ENCODE assay signal across 8 cellular contexts in the genomic region with DNA sequence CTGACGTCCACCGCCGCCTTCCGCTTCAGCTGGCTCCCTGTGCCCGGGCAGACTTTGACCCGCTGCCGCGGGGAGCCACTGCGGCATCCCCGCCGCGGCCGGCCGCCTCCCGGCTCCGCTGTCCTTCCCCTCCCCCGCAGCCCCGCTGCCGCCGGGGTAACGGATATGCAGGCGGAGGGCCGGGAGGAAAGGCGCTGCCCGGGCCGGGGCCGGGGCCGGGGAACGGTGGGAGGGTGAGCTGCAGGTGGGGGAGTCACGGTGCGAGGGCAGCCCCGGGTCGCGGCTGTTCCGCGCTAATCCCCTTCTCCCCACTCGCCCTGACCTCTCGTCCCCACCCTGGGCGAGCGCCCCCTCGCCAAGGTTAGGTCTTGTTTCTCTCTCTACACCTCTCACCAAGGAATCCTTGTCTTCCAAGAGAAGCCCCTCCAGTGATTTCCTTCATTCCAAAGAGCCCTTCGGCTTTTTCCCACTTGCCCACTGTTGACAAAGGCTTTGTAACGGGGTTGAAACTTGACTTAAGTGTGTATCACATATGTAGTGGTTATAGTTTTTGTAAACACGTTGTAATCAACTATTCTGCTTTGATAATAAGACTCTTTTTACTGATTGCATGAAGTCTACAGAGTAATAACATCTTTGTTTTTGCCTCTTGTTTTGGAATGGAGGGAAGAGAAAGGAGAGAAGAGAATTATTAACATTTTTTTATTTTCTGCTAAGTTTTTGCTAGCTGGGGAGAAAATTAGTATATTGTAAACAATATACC. TPM values are rescaled to one million over a fixed set of nuclear protein-coding genes. Genes with fewer than 3 reads are reported as not detected.
A peak's percentile ranks its signal among the peaks of the same experiment; 100 is the strongest.
DNase-seq lines count a peak whose midpoint lies in the region; ATAC-seq and TF ChIP-seq lines count a peak whose summit lies in the region.

No MANE protein-coding gene starts in this region.

- peaks cover 10% of the 10 kb centered on the region for H3K4me1 Mint-ChIP-seq in Caco-2 (ENCODE audit: low read depth, unreplicated experiment)
- H3K4me1 Mint-ChIP-seq in activated naive CD8-positive, alpha-beta T cell treated with anti-CD3 and anti-CD28 coated beads, Interleukin-2, amount 10 ng/mL, durations not matched to agents 7 days and 5 days: peaks cover 2% of the 10 kb centered on the region

- intact Hi-C loops in Caco-2 (cut with micrococcal nuclease; ENCODE audit: unreplicated experiment) (loop anchor here (2.0 kb wide), 1 partner anchor 112 kb away; no protein-coding TSS in a partner anchor), left cardiac atrium (cut with DNase I) (loop anchor here (5.0 to 10.0 kb wide), 4 partner anchors 95 to 230 kb away; no protein-coding TSS in a partner anchor), psoas muscle (cut with DNase I) (loop anchor here (5.0 to 10.0 kb wide), 3 partner anchors 110 to 230 kb away; no protein-coding TSS in a partner anchor)

- DNase-seq in Caco-2 (peak in 1 of 2 experiments; percentile 80), RWPE2 (ENCODE audit: low spot score) (no peak), left cardiac atrium (peak; percentile 69), psoas muscle (peak; percentile 72 to 83), OCI-M2 (lab: John Stamatoyannopoulos, UW; ENCODE audit: unreplicated experiment) (no peak)
- peak; percentile 82 for DNase-seq in activated naive CD8-positive, alpha-beta T cell treated with anti-CD3 and anti-CD28 coated beads, Interleukin-2, amount 10 ng/mL, durations not matched to agents 7 days and 5 days

- H3K27ac ChIP-seq in RWPE2 (ENCODE audit: poor library complexity, severe bottlenecking) (peak overlapping the region; percentile 42), psoas muscle (peak overlapping the region; percentile 89)

- no peaks in the 10 kb centered on the region for H3K27me3 Mint-ChIP-seq in Caco-2 (ENCODE audit: insufficient read depth, unreplicated experiment)
- H3K27me3 Mint-ChIP-seq in activated naive CD8-positive, alpha-beta T cell treated with anti-CD3 and anti-CD28 coated beads, Interleukin-2, amount 10 ng/mL, durations not matched to agents 7 days and 5 days: no peaks in the 10 kb centered on the region

- H3K36me3 ChIP-seq in Caco-2 (ENCODE audit: control insufficient read depth, insufficient read depth, low read length) (no peaks in the 10 kb centered on the region), RWPE2 (ENCODE audit: low read depth) (no peaks in the 10 kb centered on the region), psoas muscle (ENCODE audit: insufficient read depth in 1 of 2, low read depth in 1 of 2) (no peaks in the 10 kb centered on the region)

- 0 to 1% (median 0%) methylated on average over 22 to 44 of the region's 44 CpGs for WGBS in psoas muscle, 3 donors

- BruUV-seq in Caco-2 (replicated peaks; lab: Mats Ljungman, UMichigan): no TSS peak

- H3K4me1 ChIP-seq in Caco-2 (peaks cover 31% of the 10 kb centered on the region), RWPE2 (ENCODE audit: insufficient read depth, poor library complexity, severe bottlenecking) (peaks cover 29% of the 10 kb centered on the region), psoas muscle (peaks cover 41% of the 10 kb centered on the region)

- H3K9me3 Mint-ChIP-seq in Caco-2 (ENCODE audit: unreplicated experiment): no peaks in the 10 kb centered on the region
- no peaks in the 10 kb centered on the region for H3K9me3 Mint-ChIP-seq in activated naive CD8-positive, alpha-beta T cell treated with anti-CD3 and anti-CD28 coated beads, Interleukin-2, amount 10 ng/mL, durations not matched to agents 7 days and 5 days

- H3K4me3 Mint-ChIP-seq in Caco-2 (ENCODE audit: unreplicated experiment): no peak overlapping the region
- no peak overlapping the region for H3K4me3 Mint-ChIP-seq in activated naive CD8-positive, alpha-beta T cell treated with anti-CD3 and anti-CD28 coated beads, Interleukin-2, amount 10 ng/mL, durations not matched to agents 7 days and 5 days

- H3K9me3 ChIP-seq in Caco-2 (no peaks in the 10 kb centered on the region), RWPE2 (ENCODE audit: severe bottlenecking) (no peaks in the 10 kb centered on the region), psoas muscle (no peaks in the 10 kb centered on the region)

- POLR2A ChIA-PET in Caco-2 (lab: Charles Lee): interaction anchor here (0.5 to 1.5 kb wide), 3 partner anchors 111 to 346 kb away, joined by 3 to 7 read pairs (median 4); no protein-coding TSS in a partner anchor
- POLR2A ChIA-PET in activated naive CD8-positive, alpha-beta T cell treated with anti-CD3 and anti-CD28 coated beads, Interleukin-2, amount 10 ng/mL, durations not matched to agents 7 days and 5 days (lab: Charles Lee): interaction anchor here (0.6 to 1.5 kb wide), 3 partner anchors 47 to 210 kb away, joined by 3 to 6 read pairs (median 4); no protein-coding TSS in a partner anchor

- ATAC-seq in GM19438 (IDR thresholded peaks at IDR 0.05; ENCODE audit: low read depth, unreplicated experiment): peak; percentile 41
- ATAC-seq in HG03520 (IDR thresholded peaks at IDR 0.05; ENCODE audit: unreplicated experiment): peak; percentile 31
- ATAC-seq in RWPE2 (ENCODE audit: low read depth): peak; percentile 44
- ATAC-seq in activated naive CD8-positive, alpha-beta T cell treated with anti-CD3 and anti-CD28 coated beads, Interleukin-2, amount 10 ng/mL, durations not matched to agents 7 days and 5 days (ENCODE audit: low read depth): peak; percentile 54
- ATAC-seq in left cardiac atrium: peak; percentile 64 to 75
- ATAC-seq in psoas muscle: peak; percentile 65 to 83 (median 76)

- H3K27me3 ChIP-seq in Caco-2 (replicated peaks; ENCODE audit: control insufficient read depth, insufficient read depth, low read length) (no peaks in the 10 kb centered on the region), RWPE2 (ENCODE audit: insufficient read depth, poor library complexity, severe bottlenecking) (no peaks in the 10 kb centered on the region), psoas muscle (ENCODE audit: insufficient read depth in 3 of 3, low read length in 2 of 3) (no peaks in the 10 kb centered on the region)

- no peak overlapping the region for H3K27ac Mint-ChIP-seq in Caco-2 (ENCODE audit: unreplicated experiment)
- H3K27ac Mint-ChIP-seq in activated naive CD8-positive, alpha-beta T cell treated with anti-CD3 and anti-CD28 coated beads, Interleukin-2, amount 10 ng/mL, durations not matched to agents 7 days and 5 days: peak overlapping the region; percentile 90

- CTCF ChIA-PET in Caco-2 (lab: Charles Lee): interaction anchor here (1.0 to 1.3 kb wide), 3 partner anchors 8 to 230 kb away, joined by 3 to 5 read pairs (median 3); no protein-coding TSS in a partner anchor

- peak in 1 of 2 experiments; percentile 47 for TF ChIP-seq CTCF in Caco-2 (IDR thresholded peaks at IDR 0.05; ENCODE audit: insufficient read depth in 1 of 2, low read depth in 1 of 2, low read length in 1 of 2, severe bottlenecking in 1 of 2, unreplicated experiment in 1 of 2)
- TF ChIP-seq CTCF in RWPE2 (IDR thresholded peaks at IDR 0.05; ENCODE audit: poor library complexity, severe bottlenecking): peak; percentile 22
- TF ChIP-seq CTCF in psoas muscle (IDR thresholded peaks at IDR 0.05): peak; percentile 7

- peaks cover 14% of the 10 kb centered on the region for H3K36me3 Mint-ChIP-seq in Caco-2 (ENCODE audit: insufficient read depth, unreplicated experiment)
- peaks cover 1% of the 10 kb centered on the region for H3K36me3 Mint-ChIP-seq in activated naive CD8-positive, alpha-beta T cell treated with anti-CD3 and anti-CD28 coated beads, Interleukin-2, amount 10 ng/mL, durations not matched to agents 7 days and 5 days

- peak overlapping the region; percentile 82 for H3K4me3 ChIP-seq in Caco-2 (ENCODE audit: low read depth, low read length)
- peak overlapping the region; percentile 84 for H3K4me3 ChIP-seq in RWPE2 (ENCODE audit: severe bottlenecking)
- H3K4me3 ChIP-seq in psoas muscle: peak overlapping the region; percentile 98

RNA-seq across cellular contexts. Expression of gene XPR1, which starts 0.7 kb away (rescaled TPM):
- 34.4 and 37.1 TPM in 2 replicates for total RNA-seq in Caco-2 (2022)
- 10 to 100 TPM; 16.5 to 17.5 TPM for total RNA-seq in activated naive CD8-positive, alpha-beta T cell treated with anti-CD3 and anti-CD28 coated beads, Interleukin-2, amount 10 ng/mL, durations not matched to agents 7 days and 5 days
- 10 to 100 TPM; 20.5 to 25.4 TPM for total RNA-seq in left cardiac atrium
- total RNA-seq in psoas muscle: 10 to 100 TPM; 10.9 to 19.1 (median 13.2) TPM
- 10 to 100 TPM in 1 of 3 donors, 1 to 10 TPM in 2; 3.7 to 13.4 (median 3.8) TPM for polyA plus RNA-seq in psoas muscle

Comparison
In these comparisons a context has a peak if more than half of its experiments do, and no peak if none do; other contexts are left out.
1. DNase-seq: peak in activated naive CD8-positive, alpha-beta T cell treated with anti-CD3 and anti-CD28 coated beads, Interleukin-2, amount 10 ng/mL, durations not matched to agents 7 days and 5 days (single experiment), left cardiac atrium (single experiment) and psoas muscle (2 of 2); none in RWPE2 (single experiment) and OCI-M2 (single experiment).
2. Peak in every context shown above with its lines, with median percentiles within 50 percentile points of each other: H3K4me3 ChIP-seq and ATAC-seq.